In genomic region chr7:121102619-121103018, GRCh38 we compare ENCODE assay signal across 19 cellular contexts.
DNase-seq lines count a peak whose midpoint lies in the region; ATAC-seq and TF ChIP-seq lines count a peak whose summit lies in the region.
"Had no signal": no experiment of that assay in that cellular context is flagged by ENCODE, and none has a peak within 500 bp of the region (broad histone marks: within the 10 kb centered on the region; RNA-seq: fewer than 3 reads in every experiment).

No MANE protein-coding gene starts in this region.

- H3K27me3 Mint-ChIP-seq in endothelial cell (ENCODE audit: unreplicated experiment) (no peaks in the 10 kb centered on the region), nephron progenitor cell (ENCODE audit: low read depth, poor library complexity) (peaks cover 3% of the 10 kb centered on the region)

- H3K27me3 ChIP-seq in aorta (ENCODE audit: control insufficient read depth in 1 of 2, insufficient read depth in 2 of 2, low read length in 1 of 2), result no peaks in the 10 kb centered on the region
- H3K27me3 ChIP-seq: neutrophil had no signal

- H3K27ac Mint-ChIP-seq in endothelial cell (ENCODE audit: unreplicated experiment), result peak overlapping the region; percentile 45
- peak overlapping the region; percentile 77 for H3K27ac Mint-ChIP-seq in nephron progenitor cell
- H3K27ac Mint-ChIP-seq: activated CD4-positive, alpha-beta memory T cell treated with anti-CD3 and anti-CD28 coated beads, Interleukin-2, amount 10 ng/mL, durations not matched to agents 7 days and 5 days had no signal

- ATAC-seq in aorta (ENCODE audit: low FRiP score) (no peak), HG03280 (IDR thresholded peaks at IDR 0.05; ENCODE audit: unreplicated experiment) (no peak)
- ATAC-seq: GM12878, Panc1, sciatic nerve had no signal

- H3K36me3 Mint-ChIP-seq in endothelial cell (ENCODE audit: low read depth, unreplicated experiment) (no peaks in the 10 kb centered on the region), nephron progenitor cell (ENCODE audit: low read depth) (peaks cover 12% of the 10 kb centered on the region)

- H3K4me3 ChIP-seq in aorta (ENCODE audit: low read length in 2 of 2), result no peak overlapping the region
- H3K4me3 ChIP-seq: GM12878 had no signal

- no peaks in the 10 kb centered on the region for H3K9me3 ChIP-seq in aorta (ENCODE audit: control insufficient read depth, low read length)
- H3K9me3 ChIP-seq: neutrophil had no signal

- no peaks in the 10 kb centered on the region for H3K36me3 ChIP-seq in aorta (ENCODE audit: control insufficient read depth in 1 of 2, insufficient read depth in 2 of 2, low read length in 1 of 2)
- H3K36me3 ChIP-seq: neutrophil had no signal

- no peaks in the 10 kb centered on the region for H3K4me1 ChIP-seq in aorta (ENCODE audit: control insufficient read depth in 1 of 2, insufficient read depth in 2 of 2, low read length in 2 of 2)

- H3K27ac ChIP-seq in aorta (ENCODE audit: low read depth in 1 of 2, low read length in 2 of 2), result no peak overlapping the region
- H3K27ac ChIP-seq: neutrophil had no signal

- intact Hi-C loops in aorta (cut with DNase I), result loop anchor here in 1 of 2 donors (10.0 kb wide), 1 partner anchor 298 kb away; no protein-coding TSS in a partner anchor

- H3K9me3 Mint-ChIP-seq in endothelial cell (ENCODE audit: unreplicated experiment) (no peaks in the 10 kb centered on the region), nephron progenitor cell (peaks cover 11% of the 10 kb centered on the region)
- H3K9me3 Mint-ChIP-seq: activated CD4-positive, alpha-beta memory T cell treated with anti-CD3 and anti-CD28 coated beads, Interleukin-2, amount 10 ng/mL, durations not matched to agents 7 days and 5 days; central memory CD8-positive, alpha-beta T cell had no signal

- WGBS in aorta, 2 donors, result 67 to 71% methylated on average over 2 of the region's 2 CpGs

- H3K4me1 Mint-ChIP-seq in endothelial cell (ENCODE audit: unreplicated experiment) (peaks cover 17% of the 10 kb centered on the region), nephron progenitor cell (peaks cover 33% of the 10 kb centered on the region)
- H3K4me1 Mint-ChIP-seq: activated CD4-positive, alpha-beta memory T cell treated with anti-CD3 and anti-CD28 coated beads, Interleukin-2, amount 10 ng/mL, durations not matched to agents 7 days and 5 days; central memory CD8-positive, alpha-beta T cell had no signal

- DNase-seq in ELF-1 (ENCODE audit: low read depth, low spot score) (peak; percentile 51), NCI-H146 treated with DMSO at 0.1 percent for 48 hours (lab: John Stamatoyannopoulos, UW; ENCODE audit: unreplicated experiment) (peak; percentile 3), endothelial cell (ENCODE audit: low spot score) (no peak), nephron progenitor cell (no peak), aorta (no peak), HuH-7.5 (ENCODE audit: low spot score) (no peak)
- DNase-seq in NK-92 treated with Interleukin-12 subunit alpha and Interleukin-12 subunit beta, amount 100 ng/mL, for 24 hours (lab: John Stamatoyannopoulos, UW), result no peak
- DNase-seq: activated CD4-positive, alpha-beta memory T cell treated with anti-CD3 and anti-CD28 coated beads, Interleukin-2, amount 10 ng/mL, durations not matched to agents 7 days and 5 days; effector CD8-positive, alpha-beta T cell; midbrain; NCI-H187 treated with DMSO at 0.1 percent for 48 hours; NCI-H526 treated with DMSO at 0.1 percent for 48 hours; stimulated activated CD4-positive, alpha-beta T cell treated with anti-CD3 and anti-CD28 coated beads, Interleukin-1b, Interleukin-23, amount 100 ng/mL, for 48 hours had no signal

- H3K4me3 Mint-ChIP-seq in endothelial cell (ENCODE audit: unreplicated experiment), result no peak overlapping the region
- no peak overlapping the region for H3K4me3 Mint-ChIP-seq in nephron progenitor cell
- H3K4me3 Mint-ChIP-seq: activated CD4-positive, alpha-beta memory T cell treated with anti-CD3 and anti-CD28 coated beads, Interleukin-2, amount 10 ng/mL, durations not matched to agents 7 days and 5 days; central memory CD8-positive, alpha-beta T cell had no signal

- no peak for TF ChIP-seq CTCF in endothelial cell (IDR thresholded peaks at IDR 0.05; ENCODE audit: unreplicated experiment)
- no peak for TF ChIP-seq CTCF in nephron progenitor cell (IDR thresholded peaks at IDR 0.05)

Comparison
In these comparisons a context has a peak if more than half of its experiments do, and no peak if none do; other contexts are left out.
1. DNase-seq: peak in ELF-1 (single experiment) and NCI-H146 treated with DMSO at 0.1 percent for 48 hours (single experiment); none in endothelial cell (single experiment), nephron progenitor cell (single experiment), aorta (0 of 2), HuH-7.5 (single experiment) and NK-92 treated with Interleukin-12 subunit alpha and Interleukin-12 subunit beta, amount 100 ng/mL, for 24 hours (single experiment).